ENCODE assay signal across 15 cellular contexts in the genomic region with DNA sequence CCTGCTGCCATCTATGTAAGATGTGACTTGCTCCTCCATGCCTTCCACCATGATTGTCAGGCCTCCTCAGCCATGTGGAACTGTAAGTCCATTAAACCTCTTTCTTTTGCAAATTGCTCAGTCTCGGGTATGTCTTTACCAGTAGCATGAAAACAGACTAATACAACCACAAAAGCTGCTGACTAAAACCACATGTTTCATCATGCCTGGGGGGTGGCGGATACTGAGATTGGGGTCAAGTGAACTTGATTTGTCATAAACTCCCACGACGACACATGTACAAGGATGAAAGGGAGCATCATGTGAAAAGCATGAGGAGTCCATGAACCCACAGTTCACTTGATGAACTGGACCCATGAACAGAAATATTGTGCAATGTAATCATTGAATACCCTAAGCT.
DNase-seq lines count a peak whose midpoint lies in the region; ATAC-seq and TF ChIP-seq lines count a peak whose summit lies in the region.
"Had no signal": no experiment of that assay in that cellular context is flagged by ENCODE, and none has a peak within 500 bp of the region (broad histone marks: within the 10 kb centered on the region; RNA-seq: fewer than 3 reads in every experiment).

No MANE protein-coding gene starts in this region.

- DNase-seq in activated T-cell treated with anti-CD3 and anti-CD28 coated beads for 48 hours (ENCODE audit: low read depth) (peak; percentile 3), activated T-cell treated with anti-CD3 and anti-CD28 coated beads for 4 hours (no peak), dorsolateral prefrontal cortex (no peak), skeletal muscle cell (ENCODE audit: low read depth) (peak; percentile 93), left cardiac atrium (no peak), mucosa of gallbladder (ENCODE audit: low spot score) (no peak), SKM-1 (lab: John Stamatoyannopoulos, UW; ENCODE audit: unreplicated experiment) (no peak)
- DNase-seq: ACHN; activated CD8-positive, alpha-beta memory T cell treated with anti-CD3 and anti-CD28 coated beads, Interleukin-2, amount 50 U/mL, for 48 hours; effector memory CD8-positive, alpha-beta T cell; mesendoderm; NCI-H526 treated with DMSO at 0.1 percent for 48 hours had no signal

- no peak overlapping the region; the same call in 1 of the 2 replicates for H3K9ac ChIP-seq in KMS-11

- peak overlapping the region; percentile 48 for H3K4me2 ChIP-seq in KMS-11

- peaks cover 3% of the 10 kb centered on the region; the same call in 1 of the 2 replicates for H3K36me3 ChIP-seq in KMS-11 (ENCODE audit: insufficient read depth)
- H3K36me3 ChIP-seq: ascending aorta had no signal

- no peak overlapping the region for H2AFZ ChIP-seq in KMS-11 (ENCODE audit: low read depth)

- H3K27me3 ChIP-seq in KMS-11 (ENCODE audit: insufficient read depth, low read depth) = no peaks in the 10 kb centered on the region
- no peaks in the 10 kb centered on the region for H3K27me3 ChIP-seq in dorsolateral prefrontal cortex
- H3K27me3 ChIP-seq: ascending aorta had no signal

- peaks cover 93% of the 10 kb centered on the region for H3K79me2 ChIP-seq in KMS-11 (ENCODE audit: insufficient read depth, low read depth)

- no peak for ATAC-seq in left cardiac atrium
- ATAC-seq: effector memory CD8-positive, alpha-beta T cell; Right ventricle myocardium inferior had no signal

- peaks cover 95% of the 10 kb centered on the region for H3K4me1 ChIP-seq in KMS-11 (ENCODE audit: low read depth, poor library complexity, severe bottlenecking)
- H3K4me1 ChIP-seq: ascending aorta had no signal

- peak overlapping the region; percentile 56 for H3K27ac ChIP-seq in KMS-11
- peak overlapping the region in 58 of 59 donors; percentile 12 to 98 (median 92) for H3K27ac ChIP-seq in dorsolateral prefrontal cortex
- H3K27ac ChIP-seq: ascending aorta had no signal

- H4K20me1 ChIP-seq in KMS-11 (ENCODE audit: insufficient read depth) = no peaks in the 10 kb centered on the region

- intact Hi-C loops in dorsolateral prefrontal cortex (cut with DNase I) (no loop called here), left cardiac atrium (cut with DNase I) (no loop called here)

- H3K4me3 ChIP-seq in KMS-11 (IDR thresholded peaks at IDR 0.05; ENCODE audit: insufficient read depth, low read depth, low read length) (no peak overlapping the region), dorsolateral prefrontal cortex (no peak overlapping the region), skeletal muscle cell (ENCODE audit: low read depth, low read length) (no peak overlapping the region)
- H3K4me3 ChIP-seq: ascending aorta had no signal

- TF ChIP-seq CTCF in KMS-11 (conservative IDR thresholded peaks at IDR 0.05; ENCODE audit: low read depth, low read length) (no peak), dorsolateral prefrontal cortex (IDR thresholded peaks at IDR 0.05 in 54 of 56, conservative IDR thresholded peaks at IDR 0.05 in 2 of 56; ENCODE audit: low read depth in 1 of 56, partially characterized antibody in 56 of 56) (no peak)

Comparison
In these comparisons a context has a peak if more than half of its experiments do, and no peak if none do; other contexts are left out.
1. DNase-seq: peak in activated T-cell treated with anti-CD3 and anti-CD28 coated beads for 48 hours (single experiment) and skeletal muscle cell (single experiment); none in activated T-cell treated with anti-CD3 and anti-CD28 coated beads for 4 hours (single experiment), dorsolateral prefrontal cortex (0 of 10), left cardiac atrium (single experiment), mucosa of gallbladder (single experiment) and SKM-1 (single experiment).